ENCODE assay signal across 13 cellular contexts in genomic region chr7:13016633-13017324, GRCh38.
DNase-seq lines count a peak whose midpoint lies in the region; ATAC-seq, FAIRE-seq and TF ChIP-seq lines count a peak whose summit lies in the region.
"Had no signal": no experiment of that assay in that cellular context is flagged by ENCODE, and none has a peak within 500 bp of the region (broad histone marks: within the 10 kb centered on the region; RNA-seq: fewer than 3 reads in every experiment).

No MANE protein-coding gene starts in this region.

- ATAC-seq in IMR-90 (ENCODE audit: low read depth): peak; percentile 43
- ATAC-seq in HG02884 (IDR thresholded peaks at IDR 0.05; ENCODE audit: unreplicated experiment): no peak
- ATAC-seq in GM21786 (IDR thresholded peaks at IDR 0.05; ENCODE audit: unreplicated experiment): no peak
- ATAC-seq: right cardiac atrium had no signal

- peak overlapping the region; percentile 44; the same call in 2 of the 3 replicates for H2BK15ac ChIP-seq in IMR-90 (ENCODE audit: low read depth, low read length)

- H3K9ac ChIP-seq in IMR-90 (ENCODE audit: low read depth, low read length) (no peak overlapping the region), keratinocyte (ENCODE audit: control insufficient read depth, extremely low read depth, insufficient read depth, low read length) (no peak overlapping the region)

- H2AFZ ChIP-seq in IMR-90 (replicated peaks; ENCODE audit: low read length, poor library complexity) (peak overlapping the region; percentile 40), keratinocyte (ENCODE audit: control insufficient read depth, low read length) (peak overlapping the region; percentile 79)

- in situ Hi-C loops in IMR-90 (cut with MboI; ENCODE audit: low sequenced_read_pairs) (no loop called here), transverse colon (cut with MboI; ENCODE audit: low pct_ligation_motif_present in 1 of 4, low pct_unique_long_range_greater_than_20kb in 1 of 4, low sequenced_read_pairs in 3 of 4) (no loop called here)

- H2AK9ac ChIP-seq in IMR-90 (replicated peaks; ENCODE audit: low read depth, low read length, poor library complexity): no peak overlapping the region

- TF ChIP-seq POLR2A in IMR-90 (IDR thresholded peaks at IDR 0.05; ENCODE audit: low read depth, low read length) (no peak), breast epithelium (IDR thresholded peaks at IDR 0.05) (no peak), transverse colon (IDR thresholded peaks at IDR 0.05) (no peak)

- no peak overlapping the region for H3K14ac ChIP-seq in IMR-90 (replicated peaks; ENCODE audit: low read depth, low read length)

- H4K5ac ChIP-seq in IMR-90 (ENCODE audit: low read depth, low read length): peak overlapping the region; percentile 39; the same call in 1 of the 2 replicates

- TF ChIP-seq EP300 in transverse colon (IDR thresholded peaks at IDR 0.05; ENCODE audit: low read depth): no peak

- peak overlapping the region; percentile 65 for H2BK120ac ChIP-seq in IMR-90 (ENCODE audit: low read depth, low read length)

- H2BK5ac ChIP-seq in IMR-90 (ENCODE audit: low read depth, low read length, poor library complexity, severe bottlenecking): peak overlapping the region; percentile 73

- no peak for TF ChIP-seq RAD21 in IMR-90 (IDR thresholded peaks at IDR 0.05; ENCODE audit: low read length)

- no peaks in the 10 kb centered on the region for H3K9me1 ChIP-seq in IMR-90 (ENCODE audit: insufficient read depth, low read length)
- H3K9me1 ChIP-seq in keratinocyte (ENCODE audit: control insufficient read depth, extremely low read depth, insufficient read depth, low read length): no peaks in the 10 kb centered on the region

- H2AK5ac ChIP-seq in IMR-90 (ENCODE audit: low read depth, low read length): no peak overlapping the region; the same call in 1 of the 2 replicates

- no TSS peak for BruUV-seq in IMR-90 (replicated peaks; lab: Mats Ljungman, UMichigan)

- CTCF ChIA-PET in IMR-90 (lab: Yijun Ruan, JAX): interaction anchor here (0.6 kb wide), 1 partner anchor 47 kb away, joined by 3 read pairs; no protein-coding TSS in a partner anchor

- H3K4me3 ChIP-seq in IMR-90 (ENCODE audit: insufficient read depth, low read depth, low read length): no peak overlapping the region
- H3K4me3 ChIP-seq in breast epithelium: no peak overlapping the region
- H3K4me3 ChIP-seq in keratinocyte (ENCODE audit: control insufficient read depth in 2 of 3, extremely low read depth in 1 of 3, insufficient read depth in 2 of 3, low read depth in 1 of 3, low read length in 3 of 3): peak overlapping the region in 1 of 3 experiments; percentile 38
- no peak overlapping the region for H3K4me3 ChIP-seq in transverse colon

- no peak overlapping the region for H3K23ac ChIP-seq in IMR-90 (ENCODE audit: low read depth, low read length)

- dilution Hi-C loops in IMR-90 (cut with HindIII; ENCODE audit: low sequenced_read_pairs, unreplicated experiment): no loop called here
- dilution Hi-C loops in keratinocyte (cut with MboI; ENCODE audit: extremely low pct_ligation_motif_present, low sequenced_read_pairs): no loop called here

- H3K9me3 ChIP-seq in IMR-90 (ENCODE audit: control insufficient read depth, insufficient read depth, low read length): no peaks in the 10 kb centered on the region
- H3K9me3 ChIP-seq in breast epithelium: no peaks in the 10 kb centered on the region
- H3K9me3 ChIP-seq in keratinocyte (ENCODE audit: control insufficient read depth, low read depth, low read length): no peaks in the 10 kb centered on the region
- no peaks in the 10 kb centered on the region for H3K9me3 ChIP-seq in transverse colon

- H3K4me2 ChIP-seq in IMR-90 (ENCODE audit: low read depth, low read length): peak overlapping the region; percentile 75
- H3K4me2 ChIP-seq in keratinocyte (ENCODE audit: control insufficient read depth, extremely low read depth, insufficient read depth, low read depth, low read length): peak overlapping the region; percentile 86

- WGBS in IMR-90 (ENCODE audit: extremely low coverage in 2 of 2, insufficient read length in 1 of 2), 2 experiments: no CpG with 5 or more reads among the region's 9 CpGs
- WGBS in transverse colon (ENCODE audit: low coverage in 1 of 2), 2 donors: 35 to 78% methylated on average over 2 to 9 of the region's 9 CpGs

- no peaks in the 10 kb centered on the region for H3K27me3 ChIP-seq in IMR-90 (ENCODE audit: control insufficient read depth, insufficient read depth, low read length)
- H3K27me3 ChIP-seq in breast epithelium: no peaks in the 10 kb centered on the region
- no peaks in the 10 kb centered on the region for H3K27me3 ChIP-seq in keratinocyte (ENCODE audit: control insufficient read depth, extremely low read depth, insufficient read depth, low read length)
- H3K27me3 ChIP-seq in transverse colon: no peaks in the 10 kb centered on the region

- peak; percentile 55 for DNase-seq in IMR-90
- no peak for DNase-seq in breast epithelium (ENCODE audit: low spot score in 2 of 2)
- DNase-seq in keratinocyte (ENCODE audit: low read depth, low spot score): peak; percentile 4
- no peak for DNase-seq in transverse colon
- DNase-seq in GM19238 (ENCODE audit: insufficient read length, low spot score): no peak
- DNase-seq: activated naive CD8-positive, alpha-beta T cell treated with anti-CD3 and anti-CD28 coated beads, Interleukin-2, amount 10 ng/mL, durations not matched to agents 7 days and 5 days; NCI-H1105; NCI-H446 treated with DMSO at 0.1 percent for 48 hours; right cardiac atrium; Right ventricle myocardium superior; substantia nigra had no signal

- intact Hi-C loops in IMR-90 (cut with micrococcal nuclease) (no loop called here), breast epithelium (cut with DNase I; ENCODE audit: low total_unique reads) (no loop called here), transverse colon (cut with DNase I; ENCODE audit: low total_unique reads) (no loop called here)

- no peak for FAIRE-seq in keratinocyte (lab: Jason Lieb, UNC)

- H3K4me1 ChIP-seq in IMR-90 (ENCODE audit: control insufficient read depth, insufficient read depth, low read length) (peaks cover 5% of the 10 kb centered on the region), breast epithelium (no peaks in the 10 kb centered on the region), keratinocyte (ENCODE audit: control insufficient read depth, extremely low read depth, insufficient read depth, low read length) (peaks cover 17% of the 10 kb centered on the region), transverse colon (peaks cover 0 to 11% (median 4%) of the 10 kb centered on the region in 4 donors)

- H2BK20ac ChIP-seq in IMR-90 (ENCODE audit: low read depth, low read length): no peak overlapping the region; the same call in 1 of the 2 replicates

- no peak overlapping the region for H3K27ac ChIP-seq in IMR-90 (ENCODE audit: insufficient read depth, low read length)
- H3K27ac ChIP-seq in breast epithelium: peak overlapping the region; percentile 45 to 59
- peak overlapping the region; percentile 70 for H3K27ac ChIP-seq in keratinocyte (ENCODE audit: control insufficient read depth, insufficient read depth, low read length)
- H3K27ac ChIP-seq in transverse colon: peak overlapping the region in 3 of 4 donors; percentile 9 to 57 (median 16)

- H3K79me2 ChIP-seq in keratinocyte (ENCODE audit: control insufficient read depth, insufficient read depth, low read length): no peaks in the 10 kb centered on the region

- H3K79me1 ChIP-seq in IMR-90 (ENCODE audit: low read depth in 1 of 2, low read length in 2 of 2): no peaks in the 10 kb centered on the region

- TF ChIP-seq CTCF in IMR-90 (conservative IDR thresholded peaks at IDR 0.05; ENCODE audit: low read depth, low read length) (no peak), breast epithelium (IDR thresholded peaks at IDR 0.05) (no peak), keratinocyte (optimal IDR thresholded peaks at IDR 0.05 in 1 of 3, IDR thresholded peaks at IDR 0.05 in 1 of 3, conservative IDR thresholded peaks at IDR 0.05 in 1 of 3; ENCODE audit: extremely low read depth in 1 of 3, insufficient read depth in 2 of 3, low read length in 3 of 3) (no peak), transverse colon (IDR thresholded peaks at IDR 0.05) (no peak)

- peak overlapping the region; percentile 64 for H3K4ac ChIP-seq in IMR-90 (ENCODE audit: low read depth, low read length)

- H4K20me1 ChIP-seq in IMR-90 (ENCODE audit: insufficient read depth, low read length): no peaks in the 10 kb centered on the region
- H4K20me1 ChIP-seq in keratinocyte (ENCODE audit: control insufficient read depth, extremely low read depth, insufficient read depth, low read length): no peaks in the 10 kb centered on the region

- peak overlapping the region; percentile 63; the same call in 1 of the 2 replicates for H3K18ac ChIP-seq in IMR-90 (ENCODE audit: low read depth, low read length)

- no peak overlapping the region for H3K56ac ChIP-seq in IMR-90 (ENCODE audit: extremely low read depth, insufficient read depth, low read length)

- POLR2A ChIA-PET in IMR-90 (lab: Charles Lee; ENCODE audit: unreplicated experiment): no interaction called here

- no peak overlapping the region; a peak in 1 of 4 replicates for H4K8ac ChIP-seq in IMR-90 (ENCODE audit: low read depth in 2 of 2, low read length in 2 of 2)

- H4K91ac ChIP-seq in IMR-90 (ENCODE audit: insufficient read depth, low read depth, low read length): no peak overlapping the region; the same call in 1 of the 2 replicates

- H3K36me3 ChIP-seq in IMR-90 (ENCODE audit: control insufficient read depth, insufficient read depth, low read length): no peaks in the 10 kb centered on the region
- no peaks in the 10 kb centered on the region for H3K36me3 ChIP-seq in breast epithelium
- no peaks in the 10 kb centered on the region for H3K36me3 ChIP-seq in keratinocyte (ENCODE audit: control insufficient read depth in 2 of 2, extremely low read depth in 1 of 2, insufficient read depth in 2 of 2, low read length in 2 of 2)
- no peaks in the 10 kb centered on the region for H3K36me3 ChIP-seq in transverse colon

TF ChIP-seq in IMR-90, 13 proteins besides CTCF, POLR2A, EP300 and RAD21:
- TF ChIP-seq NFE2L2 (IDR thresholded peaks at IDR 0.05; ENCODE audit: low read depth, low read length) (no peak), SMC3 (IDR thresholded peaks at IDR 0.05; ENCODE audit: low read depth, low read length) (no peak), MXI1 (IDR thresholded peaks at IDR 0.05; ENCODE audit: borderline replicate concordance, low read depth, low read length) (no peak), FOS (IDR thresholded peaks at IDR 0.05; ENCODE audit: low read depth, low read length) (peak; percentile 12; the same call in 1 of the 2 replicates)

Comparison
In these comparisons a context has a peak if more than half of its experiments do, and no peak if none do; other contexts are left out.
1. DNase-seq: peak in IMR-90 (single experiment) and keratinocyte (single experiment); none in breast epithelium (0 of 2), transverse colon (single experiment) and GM19238 (single experiment).